10 cellular contexts compared by ENCODE assay signal in genomic region chr10:79260803-79261740, GRCh38.
A peak's percentile ranks its signal among the peaks of the same experiment; 100 is the strongest.
DNase-seq lines count a peak whose midpoint lies in the region; TF ChIP-seq lines count a peak whose summit lies in the region.
"Had no signal": no experiment of that assay in that cellular context is flagged by ENCODE, and none has a peak within 500 bp of the region (broad histone marks: within the 10 kb centered on the region; RNA-seq: fewer than 3 reads in every experiment).

No MANE protein-coding gene starts in this region.

- WGBS in lower leg skin, 2 donors = 55 to 63% methylated on average over 23 of the region's 24 CpGs

- H3K27me3 ChIP-seq in cardiac muscle cell = no peaks in the 10 kb centered on the region

- intact Hi-C loops in lower leg skin (cut with DNase I; ENCODE audit: low total_unique reads) = no loop called here

- H3K36me3 ChIP-seq in cardiac muscle cell = peaks cover 3% of the 10 kb centered on the region

- no peak for TF ChIP-seq CTCF in cardiac muscle cell (IDR thresholded peaks at IDR 0.05; ENCODE audit: low read depth, low read length)
- TF ChIP-seq CTCF in progenitor cell of endocrine pancreas (IDR thresholded peaks at IDR 0.05; ENCODE audit: unreplicated experiment) = no peak
- no peak for TF ChIP-seq CTCF in lower leg skin (IDR thresholded peaks at IDR 0.05)

- H3K27ac Mint-ChIP-seq in progenitor cell of endocrine pancreas = peak overlapping the region; percentile 52

- no peaks in the 10 kb centered on the region for H3K9me3 Mint-ChIP-seq in progenitor cell of endocrine pancreas (ENCODE audit: low read depth)

- H3K36me3 Mint-ChIP-seq in progenitor cell of endocrine pancreas (ENCODE audit: insufficient read depth) = peaks cover 1% of the 10 kb centered on the region

- peaks cover 54% of the 10 kb centered on the region for H3K4me1 Mint-ChIP-seq in progenitor cell of endocrine pancreas (ENCODE audit: low read depth)

- no peak overlapping the region for H3K4me3 Mint-ChIP-seq in progenitor cell of endocrine pancreas (ENCODE audit: low read depth)

- H3K27me3 Mint-ChIP-seq in progenitor cell of endocrine pancreas = no peaks in the 10 kb centered on the region

- peak; percentile 30 for DNase-seq in GM03348 (ENCODE audit: low spot score)
- peak; percentile 78 for DNase-seq in NCI-H82 treated with DMSO at 0.1 percent for 48 hours (lab: John Stamatoyannopoulos, UW; ENCODE audit: unreplicated experiment)
- peak; percentile 50 to 59 for DNase-seq in cardiac muscle cell (ENCODE audit: low read depth in 1 of 2, low spot score in 1 of 2)
- DNase-seq in progenitor cell of endocrine pancreas (ENCODE audit: low spot score, unreplicated experiment) = peak; percentile 29
- DNase-seq in activated CD4-positive, alpha-beta T cell treated with anti-CD3 and anti-CD28 coated beads for 1 hour = no peak
- no peak for DNase-seq in epidermal melanocyte (ENCODE audit: insufficient read length, low spot score)
- DNase-seq in HK-2 (ENCODE audit: unreplicated experiment) = no peak
- no peak for DNase-seq in lower leg skin (ENCODE audit: low spot score in 2 of 2)
- DNase-seq: effector CD4-positive, alpha-beta T cell had no signal

- no peak for TF ChIP-seq POLR2A in lower leg skin (IDR thresholded peaks at IDR 0.05)

- H3K4me1 ChIP-seq in cardiac muscle cell (ENCODE audit: low read depth) = peaks cover 43% of the 10 kb centered on the region

- no peaks in the 10 kb centered on the region for H3K9me3 ChIP-seq in cardiac muscle cell (ENCODE audit: low read depth)

- peak overlapping the region; percentile 78 for H3K27ac ChIP-seq in cardiac muscle cell
- H3K27ac ChIP-seq: HL-60 had no signal

- H3K4me3 ChIP-seq in cardiac muscle cell (no peak overlapping the region), lower leg skin (ENCODE audit: low read depth, poor library complexity, severe bottlenecking) (no peak overlapping the region)

Comparison
In these comparisons a context has a peak if more than half of its experiments do, and no peak if none do; other contexts are left out.
1. DNase-seq: peak in GM03348 (single experiment), NCI-H82 treated with DMSO at 0.1 percent for 48 hours (single experiment), cardiac muscle cell (2 of 2) and progenitor cell of endocrine pancreas (single experiment); none in activated CD4-positive, alpha-beta T cell treated with anti-CD3 and anti-CD28 coated beads for 1 hour (single experiment), epidermal melanocyte (single experiment), HK-2 (single experiment) and lower leg skin (0 of 2).